Comparison of ENCODE assay signal across 8 cellular contexts in genomic region chr2:230849633-230850357, GRCh38. TPM values are rescaled to one million over a fixed set of nuclear protein-coding genes. Genes with fewer than 3 reads are reported as not detected.
A peak's percentile ranks its signal among the peaks of the same experiment; 100 is the strongest.
DNase-seq lines count a peak whose midpoint lies in the region; ATAC-seq and TF ChIP-seq lines count a peak whose summit lies in the region.

No MANE protein-coding gene starts in this region.

- intact Hi-C loops in adrenal gland (cut with DNase I), result loop anchor here (5.0 kb wide), 2 partner anchors 138 to 143 kb away; no protein-coding TSS in a partner anchor

- TF ChIP-seq POLR2A in adrenal gland (IDR thresholded peaks at IDR 0.05), result no peak

- H3K27me3 ChIP-seq in adrenal gland, result no peaks in the 10 kb centered on the region

- no peak overlapping the region for H3K27ac ChIP-seq in adrenal gland

- H3K4me3 ChIP-seq in adrenal gland, result no peak overlapping the region

- ATAC-seq in GM19395 (IDR thresholded peaks at IDR 0.05; ENCODE audit: unreplicated experiment) (peak; percentile 60), left lobe of liver (peak; percentile 75), GM21786 (IDR thresholded peaks at IDR 0.05; ENCODE audit: unreplicated experiment) (no peak), HG03196 (IDR thresholded peaks at IDR 0.05; ENCODE audit: unreplicated experiment) (no peak)

- H3K36me3 ChIP-seq in adrenal gland (replicated peaks in 1 of 2), result no peaks in the 10 kb centered on the region

- WGBS in adrenal gland, 4 donors, result 61 to 65% (median 64%) methylated on average over 38 to 40 of the region's 40 CpGs

- H3K9me3 ChIP-seq in adrenal gland (replicated peaks in 1 of 3), result no peaks in the 10 kb centered on the region

- TF ChIP-seq CTCF in adrenal gland (IDR thresholded peaks at IDR 0.05), result peak; percentile 48 to 79 (median 69)

- no peaks in the 10 kb centered on the region for H3K4me1 ChIP-seq in adrenal gland (replicated peaks in 1 of 2)

- peak; percentile 42 to 64 (median 57) for DNase-seq in T-helper 1 cell
- peak in 4 of 7 donors; percentile 42 to 76 (median 62) for DNase-seq in adrenal gland
- no peak for DNase-seq in left lobe of liver (ENCODE audit: low spot score)
- DNase-seq in stimulated activated CD8-positive, alpha-beta memory T cell treated with anti-CD3 and anti-CD28 coated beads, Interleukin-15, amount 100 ng/mL, for 48 hours (ENCODE audit: low read depth in 2 of 2), result peak; percentile 54 to 64
- DNase-seq in NCI-H345 treated with DMSO at 0.1 percent for 48 hours (lab: John Stamatoyannopoulos, UW; ENCODE audit: unreplicated experiment), result no peak

RNA-seq across cellular contexts. Expression of gene ITM2C, which starts 14.9 kb away (rescaled TPM):
- 100 to 1,000 TPM in 1 of 8 donors, 10 to 100 TPM in 7; 16.8 to 107 (median 32.7) TPM for total RNA-seq in adrenal gland
- 100 to 1,000 TPM in 1 of 3 donors, 10 to 100 TPM in 2; 31.2 to 131 (median 48.9) TPM for polyA plus RNA-seq in adrenal gland
- total RNA-seq in left lobe of liver, result 14.2 TPM

Comparison
In these comparisons a context has a peak if more than half of its experiments do, and no peak if none do; other contexts are left out.
1. ATAC-seq: peak in GM19395 (single experiment) and left lobe of liver (single experiment); none in GM21786 (single experiment) and HG03196 (single experiment).
2. DNase-seq: peak in T-helper 1 cell (5 of 5), adrenal gland (4 of 7) and stimulated activated CD8-positive, alpha-beta memory T cell treated with anti-CD3 and anti-CD28 coated beads, Interleukin-15, amount 100 ng/mL, for 48 hours (2 of 2); none in left lobe of liver (single experiment) and NCI-H345 treated with DMSO at 0.1 percent for 48 hours (single experiment).